ENCODE assay signal across 11 cellular contexts in genomic region chr3:138334608-138335007, GRCh38. TPM values are rescaled to one million over a fixed set of nuclear protein-coding genes. Genes with fewer than 3 reads are reported as not detected.
"Had no signal": no experiment of that assay in that cellular context is flagged by ENCODE, and none has a peak within 500 bp of the region (broad histone marks: within the 10 kb centered on the region; RNA-seq: fewer than 3 reads in every experiment).

No MANE protein-coding gene starts in this region.

- H3K27ac Mint-ChIP-seq: HFFc6, IgD-negative memory B cell had no signal

- H3K4me3 Mint-ChIP-seq: HFFc6, IgD-negative memory B cell had no signal

- H3K36me3 ChIP-seq: HAP-1 had no signal

- DNase-seq: GM23248, GOT3, H7, HFFc6 had no signal

- FAIRE-seq: HepG2 had no signal

- H3K4me3 ChIP-seq: GM23248, HAP-1 had no signal

- H3K9me3 ChIP-seq: HAP-1 had no signal

- H3K27ac ChIP-seq: GM23248, HL-60 had no signal

- ATAC-seq: HCT116, HepG2 had no signal

- H3K9me3 Mint-ChIP-seq: HFFc6 had no signal

RNA-seq across cellular contexts. Expression of gene NME9, which starts 5.0 kb away (rescaled TPM):
- total RNA-seq: GM23248, H4, HepG2, HFFc6, HT1080 had no signal
- polyA plus RNA-seq: HepG2 had no signal

RNA-seq across cellular contexts. Expression of gene MRAS, which starts 13.8 kb away (rescaled TPM):
- polyA plus RNA-seq: IgD-negative memory B cell had no signal
